Comparison of ENCODE assay signal across 20 cellular contexts in the genomic region with DNA sequence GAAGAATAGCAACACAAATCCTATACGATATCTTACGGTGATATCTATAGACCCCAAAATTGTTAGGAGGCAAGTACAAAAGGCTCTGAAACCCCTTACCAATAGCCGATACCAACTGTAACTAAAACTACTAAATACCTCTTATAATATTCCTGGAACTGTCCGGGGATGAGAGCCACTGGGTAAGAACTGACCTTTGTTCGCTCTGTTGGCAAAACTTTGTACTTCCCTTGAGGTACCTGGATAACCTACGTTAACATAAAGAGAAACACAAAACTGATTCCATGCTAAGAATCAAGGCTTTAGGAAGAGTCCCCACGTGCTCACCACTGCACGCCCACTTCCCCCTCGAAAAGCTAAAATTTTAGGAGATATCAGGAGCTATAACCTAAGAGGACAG. TPM values are rescaled to one million over a fixed set of nuclear protein-coding genes. Genes with fewer than 3 reads are reported as not detected.
DNase-seq lines count a peak whose midpoint lies in the region; ATAC-seq and TF ChIP-seq lines count a peak whose summit lies in the region.
"Had no signal": no experiment of that assay in that cellular context is flagged by ENCODE, and none has a peak within 500 bp of the region (broad histone marks: within the 10 kb centered on the region; RNA-seq: fewer than 3 reads in every experiment).

No MANE protein-coding gene starts in this region.

- peaks cover 66% of the 10 kb centered on the region for H3K79me2 ChIP-seq in Karpas-422 (ENCODE audit: low read length)

- no peak for DNase-seq in activated CD4-positive, alpha-beta T cell treated with anti-CD3 and anti-CD28 coated beads for 36 hours
- DNase-seq in activated CD4-positive, alpha-beta T cell treated with anti-CD3 and anti-CD28 coated beads, Interleukin-2, amount 50 U/mL, for 48 hours, result no peak
- DNase-seq in Karpas-422 (no peak), type B pancreatic cell (ENCODE audit: extremely low spot score, unreplicated experiment) (no peak), amniotic stem cell (lab: John Stamatoyannopoulos, UW) (no peak), NCI-H1436 (lab: John Stamatoyannopoulos, UW) (no peak)
- DNase-seq: AML-193; Caco-2; CD4-positive, alpha-beta T cell; DMS79; GDM1; H7; HFFc6 had no signal

- no peaks in the 10 kb centered on the region for H3K9me2 ChIP-seq in Karpas-422 (replicated peaks; ENCODE audit: insufficient read depth, low read length)

- H3K4me1 Mint-ChIP-seq in activated CD4-positive, alpha-beta T cell treated with anti-CD3 and anti-CD28 coated beads for 36 hours, result peaks cover 27% of the 10 kb centered on the region
- peaks cover 7% of the 10 kb centered on the region for H3K4me1 Mint-ChIP-seq in type B pancreatic cell (ENCODE audit: unreplicated experiment)
- H3K4me1 Mint-ChIP-seq: GM23338 had no signal

- peak overlapping the region; percentile 33 for H3K4me2 ChIP-seq in Karpas-422 (ENCODE audit: low read depth, low read length, poor library complexity, severe bottlenecking)
- H3K4me2 ChIP-seq: A549, GM23338 had no signal

- H3K27me3 ChIP-seq in Karpas-422 (ENCODE audit: low read length), result no peaks in the 10 kb centered on the region
- H3K27me3 ChIP-seq in liver (ENCODE audit: control insufficient read depth in 4 of 4, insufficient read depth in 4 of 4, low read length in 3 of 4), result no peaks in the 10 kb centered on the region

- no peak overlapping the region for H3K4me3 ChIP-seq in Karpas-422 (ENCODE audit: low read length)
- no peak overlapping the region for H3K4me3 ChIP-seq in liver (ENCODE audit: low read depth in 1 of 3, low read length in 3 of 3)
- H3K4me3 ChIP-seq: A549, GM23338 had no signal

- CTCF ChIA-PET in activated CD4-positive, alpha-beta T cell treated with anti-CD3 and anti-CD28 coated beads for 36 hours (lab: Charles Lee), result interaction anchor here (1.0 to 1.5 kb wide), 2 partner anchors 8 to 37 kb away, joined by 3 to 4 read pairs; partner anchors contain the start of genes DYNLT2 and ERMARD

- peak overlapping the region; percentile 51 for H3K27ac Mint-ChIP-seq in activated CD4-positive, alpha-beta T cell treated with anti-CD3 and anti-CD28 coated beads for 36 hours
- H3K27ac Mint-ChIP-seq in type B pancreatic cell, result peak overlapping the region; percentile 29
- H3K27ac Mint-ChIP-seq: CD4-positive, alpha-beta T cell; GM23338; HFFc6 had no signal

- 75% methylated on average over 9 of the region's 9 CpGs for WGBS in liver

- no peak for ATAC-seq in activated CD4-positive, alpha-beta T cell treated with anti-CD3 and anti-CD28 coated beads for 36 hours
- ATAC-seq: A549, GM23338, HCT116 had no signal

- H3K36me3 Mint-ChIP-seq in activated CD4-positive, alpha-beta T cell treated with anti-CD3 and anti-CD28 coated beads for 36 hours (ENCODE audit: low read depth), result peaks cover 51% of the 10 kb centered on the region
- H3K36me3 Mint-ChIP-seq in type B pancreatic cell, result peaks cover 18% of the 10 kb centered on the region

- H4K20me1 ChIP-seq in Karpas-422 (ENCODE audit: insufficient read depth, low read depth, low read length), result no peaks in the 10 kb centered on the region

- H3K4me3 Mint-ChIP-seq in activated CD4-positive, alpha-beta T cell treated with anti-CD3 and anti-CD28 coated beads for 36 hours, result no peak overlapping the region
- no peak overlapping the region for H3K4me3 Mint-ChIP-seq in type B pancreatic cell
- H3K4me3 Mint-ChIP-seq: CD4-positive, alpha-beta T cell; GM23338; HFFc6 had no signal

- no peak overlapping the region for H3K9ac ChIP-seq in Karpas-422 (ENCODE audit: low read length)
- no peak overlapping the region for H3K9ac ChIP-seq in liver (ENCODE audit: low read depth in 1 of 2, low read length in 2 of 2)

- H3K4me1 ChIP-seq in Karpas-422 (ENCODE audit: low read length) (peaks cover 77% of the 10 kb centered on the region), liver (ENCODE audit: control insufficient read depth in 4 of 4, insufficient read depth in 4 of 4, low read length in 3 of 4) (peaks cover 0 to 8% (median 0%) of the 10 kb centered on the region in 4 donors)

- TF ChIP-seq RAD21 in liver (IDR thresholded peaks at IDR 0.05), result no peak

- intact Hi-C loops in activated CD4-positive, alpha-beta T cell treated with anti-CD3 and anti-CD28 coated beads for 36 hours (cut with DNase I, micrococcal nuclease), result loop anchor here in 1 of 2 experiments (1.0 kb wide), 1 partner anchor 8 kb away; no protein-coding TSS in a partner anchor

- no peaks in the 10 kb centered on the region for H3K9me3 Mint-ChIP-seq in activated CD4-positive, alpha-beta T cell treated with anti-CD3 and anti-CD28 coated beads for 36 hours (ENCODE audit: low read depth)
- no peaks in the 10 kb centered on the region for H3K9me3 Mint-ChIP-seq in type B pancreatic cell
- H3K9me3 Mint-ChIP-seq: CD4-positive, alpha-beta T cell; GM23338; HFFc6 had no signal

- H3K27me3 Mint-ChIP-seq in activated CD4-positive, alpha-beta T cell treated with anti-CD3 and anti-CD28 coated beads for 36 hours, result no peaks in the 10 kb centered on the region
- no peaks in the 10 kb centered on the region for H3K27me3 Mint-ChIP-seq in type B pancreatic cell
- H3K27me3 Mint-ChIP-seq: CD4-positive, alpha-beta T cell had no signal

- H3K36me3 ChIP-seq in Karpas-422 (ENCODE audit: insufficient read depth, low read length) (peaks cover 66% of the 10 kb centered on the region), liver (ENCODE audit: control insufficient read depth in 4 of 4, insufficient read depth in 3 of 4, low read depth in 1 of 4, low read length in 3 of 4) (peaks cover 1 to 40% (median 26%) of the 10 kb centered on the region in 4 donors)

- POLR2A ChIA-PET in activated CD4-positive, alpha-beta T cell treated with anti-CD3 and anti-CD28 coated beads for 36 hours (lab: Charles Lee), result interaction anchor here (0.8 kb wide), 1 partner anchor 37 kb away, joined by 3 read pairs; the partner anchor contains the start of genes DYNLT2 and ERMARD

- H2AFZ ChIP-seq in Karpas-422 (ENCODE audit: low read length), result no peak overlapping the region
- H2AFZ ChIP-seq: GM23338 had no signal

- no peaks in the 10 kb centered on the region for H3K9me3 ChIP-seq in Karpas-422 (ENCODE audit: low read length)
- H3K9me3 ChIP-seq in liver (ENCODE audit: control insufficient read depth in 4 of 4, low read length in 3 of 4), result no peaks in the 10 kb centered on the region
- H3K9me3 ChIP-seq: A549, Caco-2 had no signal

- TF ChIP-seq CTCF in liver (IDR thresholded peaks at IDR 0.05; ENCODE audit: low read depth, low read length, missing input control) (no peak), type B pancreatic cell (conservative IDR thresholded peaks at IDR 0.05) (no peak)

- peak overlapping the region; percentile 58 for H3K27ac ChIP-seq in Karpas-422 (ENCODE audit: low read length)
- peak overlapping the region in 1 of 2 donors; percentile 23 for H3K27ac ChIP-seq in liver (ENCODE audit: low read depth in 1 of 2, low read length in 2 of 2)
- H3K27ac ChIP-seq: 22Rv1, A549, C4-2B, HL-60 had no signal

TF ChIP-seq in liver, 16 proteins besides CTCF, POLR2A, EP300 and RAD21:
- TF ChIP-seq HNF4G (IDR thresholded peaks at IDR 0.05) (peak; percentile 64), GABPA (IDR thresholded peaks at IDR 0.05 in 1 of 2, conservative IDR thresholded peaks at IDR 0.05 in 1 of 2) (no peak), RXRA (IDR thresholded peaks at IDR 0.05) (peak in 1 of 2 donors; percentile 12), SP1 (IDR thresholded peaks at IDR 0.05) (peak; percentile 71), FOXA2 (IDR thresholded peaks at IDR 0.05) (no peak), HNF4A (conservative IDR thresholded peaks at IDR 0.05) (peak; percentile 83 to 88)

RNA-seq across cellular contexts. Expression of gene PHF10, which starts 9.7 kb away (rescaled TPM):
- total RNA-seq in activated CD4-positive, alpha-beta T cell treated with anti-CD3 and anti-CD28 coated beads for 36 hours, result 10 to 100 TPM; 85.4 to 89.0 TPM
- total RNA-seq in Karpas-422 (2014; rRNA removed; shearing (Covaris generic); ENCODE audit: low replicate concordance), result 37.9 and 53.2 TPM in 2 replicates
- total RNA-seq in liver, result 10 to 100 TPM; 22.6 to 25.7 TPM
- polyA plus RNA-seq in liver, result 10 to 100 TPM; 10.2 to 14.7 TPM
- 44.5 and 59.9 TPM in 2 replicates for total RNA-seq in type B pancreatic cell (ENCODE audit: low replicate concordance)

RNA-seq across cellular contexts. Expression of gene C6orf120, which starts 12.7 kb away (rescaled TPM):
- total RNA-seq in activated CD4-positive, alpha-beta T cell treated with anti-CD3 and anti-CD28 coated beads for 36 hours, result 10 to 100 TPM; 14.7 to 15.6 TPM
- total RNA-seq in Karpas-422 (2014; rRNA removed; shearing (Covaris generic); ENCODE audit: low replicate concordance), result 43.9 and 51.4 TPM in 2 replicates
- total RNA-seq in liver, result 10 to 100 TPM; 23.6 to 29.7 TPM
- 10 to 100 TPM; 10.5 to 15.2 TPM for polyA plus RNA-seq in liver
- total RNA-seq in type B pancreatic cell (ENCODE audit: low replicate concordance), result 30.4 and 30.8 TPM in 2 replicates

RNA-seq across cellular contexts. Expression of gene WDR27, which starts 12.8 kb away (rescaled TPM):
- 10 to 100 TPM; 34.3 to 36.2 TPM for total RNA-seq in activated CD4-positive, alpha-beta T cell treated with anti-CD3 and anti-CD28 coated beads for 36 hours
- total RNA-seq in Karpas-422 (2014; rRNA removed; shearing (Covaris generic); ENCODE audit: low replicate concordance), result 63.0 and 76.8 TPM in 2 replicates
- total RNA-seq in liver (10 to 100 TPM in 1 of 2 donors, 1 to 10 TPM in 1; 7.1 to 20.1 TPM), type B pancreatic cell (ENCODE audit: low replicate concordance) (61.2 and 112 TPM in 2 replicates)
- 1 to 10 TPM; 3.7 to 8.3 TPM for polyA plus RNA-seq in liver

RNA-seq across cellular contexts. Expression of gene DYNLT2, which starts 36.8 kb away (rescaled TPM):
- total RNA-seq in activated CD4-positive, alpha-beta T cell treated with anti-CD3 and anti-CD28 coated beads for 36 hours, result 1 to 10 TPM; 2.0 to 2.4 TPM
- 5.8 and 6.1 TPM in 2 replicates for total RNA-seq in Karpas-422 (2014; rRNA removed; shearing (Covaris generic); ENCODE audit: low replicate concordance)
- total RNA-seq in liver (1 to 10 TPM in 1 of 2 donors, under 1 TPM in 1; 0.89 to 1.5 TPM), type B pancreatic cell (ENCODE audit: low replicate concordance) (2.1 and 2.6 TPM in 2 replicates)
- 1 to 10 TPM in 1 of 2 donors, under 1 TPM in 1; 0.37 to 2.3 TPM for polyA plus RNA-seq in liver

RNA-seq across cellular contexts. Expression of gene ERMARD, which starts 36.8 kb away (rescaled TPM):
- 10 to 100 TPM; 19.2 to 30.2 TPM for total RNA-seq in activated CD4-positive, alpha-beta T cell treated with anti-CD3 and anti-CD28 coated beads for 36 hours
- 12.6 and 38.5 TPM in 2 replicates for total RNA-seq in Karpas-422 (2014; rRNA removed; shearing (Covaris generic); ENCODE audit: low replicate concordance)
- total RNA-seq in liver (10 to 100 TPM; 11.9 to 20.7 TPM), type B pancreatic cell (ENCODE audit: low replicate concordance) (18.6 and 32.1 TPM in 2 replicates)
- 10 to 100 TPM; 10.1 to 16.1 TPM for polyA plus RNA-seq in liver
